26 cellular contexts compared by ENCODE assay signal in the genomic region with DNA sequence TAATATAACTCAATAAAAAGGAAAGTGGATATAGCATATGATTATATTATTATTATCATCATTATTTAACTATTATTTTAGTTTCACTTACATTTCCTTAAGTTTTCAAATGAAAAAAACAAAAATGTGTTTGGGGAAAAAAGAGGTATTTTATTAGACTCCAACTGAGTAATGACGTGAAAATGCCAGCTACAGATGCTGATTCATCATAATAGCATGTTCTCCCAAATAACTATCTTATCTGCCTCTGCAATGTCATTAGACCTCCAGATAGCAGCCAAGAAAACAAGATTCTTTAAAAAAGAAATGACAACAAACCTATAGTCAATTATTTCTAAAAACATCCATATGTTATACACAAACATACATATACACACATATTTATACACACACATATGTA.
DNase-seq lines count a peak whose midpoint lies in the region; TF ChIP-seq lines count a peak whose summit lies in the region.
"Had no signal": no experiment of that assay in that cellular context is flagged by ENCODE, and none has a peak within 500 bp of the region (broad histone marks: within the 10 kb centered on the region; RNA-seq: fewer than 3 reads in every experiment).

No MANE protein-coding gene starts in this region.

- H4K8ac ChIP-seq in H9 (replicated peaks; ENCODE audit: insufficient read length, low read depth, low read length): no peak overlapping the region

- no peak overlapping the region for H2BK120ac ChIP-seq in H9 (ENCODE audit: low read depth, low read length, poor library complexity, severe bottlenecking)

- no CpG with 5 or more reads among the region's 1 CpG for WGBS in H9 (ENCODE audit: extremely low coverage, insufficient read length, low lambda C conversion rate)

- H4K5ac ChIP-seq in H9 (ENCODE audit: insufficient read length, low read depth, low read length): no peak overlapping the region

- H3K18ac ChIP-seq in H9 (ENCODE audit: insufficient read length, low read depth, low read length): no peak overlapping the region

- no peak overlapping the region for H2AK5ac ChIP-seq in H9 (ENCODE audit: insufficient read length, low read length)

- H3K4me3 Mint-ChIP-seq in H9: no peak overlapping the region
- H3K4me3 Mint-ChIP-seq: CD4-positive, alpha-beta memory T cell; HFFc6 had no signal

- H3T11ph ChIP-seq in H9 (ENCODE audit: low read length): no peak overlapping the region

- no peak overlapping the region for H3K4ac ChIP-seq in H9 (ENCODE audit: low read depth, low read length)

- TF ChIP-seq CTCF in astrocyte of the spinal cord (IDR thresholded peaks at IDR 0.05; ENCODE audit: low read depth, low read length) (no peak), fibroblast of pulmonary artery (IDR thresholded peaks at IDR 0.05; ENCODE audit: low read length, missing control alignments) (no peak), H9 (conservative IDR thresholded peaks at IDR 0.05) (no peak)

- H3K14ac ChIP-seq in H9 (ENCODE audit: insufficient read depth, low read length): no peak overlapping the region

- H2BK12ac ChIP-seq in H9 (ENCODE audit: insufficient read length, low read depth, low read length): no peak overlapping the region

- H3K79me1 ChIP-seq in H9 (ENCODE audit: insufficient read depth, low read depth, low read length, poor library complexity, severe bottlenecking): no peaks in the 10 kb centered on the region

- H3K9ac ChIP-seq in skeletal muscle satellite cell (ENCODE audit: low read depth, low read length) (peak overlapping the region; percentile 68), H9 (ENCODE audit: extremely low read depth, insufficient read length, low read length) (no peak overlapping the region)
- H3K9ac ChIP-seq: BLaER1 treated with 17β-estradiol and CSF1 and Interleukin-3, amounts not matched to agents 10 nM and 100 nM; GM23248; SK-N-SH had no signal

- in situ Hi-C loops in astrocyte of the spinal cord (cut with HindIII; ENCODE audit: low sequenced_read_pairs): no loop called here

- no peaks in the 10 kb centered on the region for H3K27me3 ChIP-seq in skeletal muscle satellite cell (ENCODE audit: control insufficient read depth, insufficient read depth, low read length)
- H3K27me3 ChIP-seq in H9 (ENCODE audit: insufficient read depth, low read length): no peaks in the 10 kb centered on the region
- H3K27me3 ChIP-seq: BLaER1 treated with 17β-estradiol and CSF1 and Interleukin-3, amounts not matched to agents 10 nM and 100 nM had no signal

- DNase-seq in NCI-H226: peak; percentile 75
- DNase-seq in astrocyte of the spinal cord (ENCODE audit: low read depth, low spot score): peak; percentile 17
- peak; percentile 64 for DNase-seq in fibroblast of pulmonary artery (ENCODE audit: low read depth)
- no peak for DNase-seq in activated naive CD4-positive, alpha-beta T cell treated with Interleukin-2 at 50 U/mL for 16 hours
- no peak for DNase-seq in retina
- DNase-seq in H9: no peak
- DNase-seq: AML-193; CD4-positive, alpha-beta memory T cell; COR-L47; DMS53; GM23248; H7; HFFc6; Kasumi-1; MV-4-11; NCI-H1105; NCI-H1436 treated with DMSO at 0.1 percent for 48 hours; NCI-H187 treated with DMSO at 0.1 percent for 48 hours; NCI-H446; NCI-H524 treated with DMSO at 0.1 percent for 48 hours; NCI-H774; PC-3; SK-N-SH had no signal

- no peaks in the 10 kb centered on the region for H3K4me1 Mint-ChIP-seq in H9
- H3K4me1 Mint-ChIP-seq: CD4-positive, alpha-beta memory T cell had no signal

- H2BK20ac ChIP-seq in H9 (ENCODE audit: low read depth, low read length, poor library complexity, severe bottlenecking): no peak overlapping the region

- H3K36me3 Mint-ChIP-seq in H9 (ENCODE audit: insufficient read depth in 1 of 3, low read depth in 3 of 3): peaks cover 16 to 35% (median 19%) of the 10 kb centered on the region in 3 experiments

- no peak overlapping the region for H3K23ac ChIP-seq in H9 (ENCODE audit: insufficient read length, low read depth, low read length)

- no peak overlapping the region for H2AFZ ChIP-seq in H9 (ENCODE audit: low read length)
- H2AFZ ChIP-seq: GM23248 had no signal

- H3K4me3 ChIP-seq in astrocyte of the spinal cord (ENCODE audit: low read depth, low read length) (no peak overlapping the region), fibroblast of pulmonary artery (replicated peaks; ENCODE audit: low read depth, low read length) (no peak overlapping the region), skeletal muscle satellite cell (ENCODE audit: low read length) (no peak overlapping the region)
- H3K4me3 ChIP-seq: A549; BLaER1 treated with 17β-estradiol and CSF1 and Interleukin-3, amounts not matched to agents 10 nM and 100 nM; GM23248 had no signal

- H3K9me3 Mint-ChIP-seq in H9: peaks cover 35 to 39% of the 10 kb centered on the region in 2 experiments

- no peaks in the 10 kb centered on the region for H3K36me3 ChIP-seq in skeletal muscle satellite cell (ENCODE audit: insufficient read depth, low read length)
- H3K36me3 ChIP-seq: BLaER1 treated with 17β-estradiol and CSF1 and Interleukin-3, amounts not matched to agents 10 nM and 100 nM had no signal

- no peak overlapping the region for H3K27ac Mint-ChIP-seq in H9
- H3K27ac Mint-ChIP-seq: CD4-positive, alpha-beta memory T cell; HFFc6 had no signal

- no peak overlapping the region for H2BK5ac ChIP-seq in H9 (ENCODE audit: insufficient read length, low read length)

- no peaks in the 10 kb centered on the region for H3K23me2 ChIP-seq in H9 (ENCODE audit: insufficient read length, low read depth, low read length, poor library complexity, severe bottlenecking)

- H4K91ac ChIP-seq in H9 (ENCODE audit: insufficient read length, low read depth, low read length): no peak overlapping the region

- H3K4me2 ChIP-seq in skeletal muscle satellite cell (ENCODE audit: low read length): peak overlapping the region; percentile 69
- H3K4me2 ChIP-seq in H9 (ENCODE audit: insufficient read depth, insufficient read length, low read length): no peak overlapping the region
- H3K4me2 ChIP-seq: A549; BLaER1 treated with 17β-estradiol and CSF1 and Interleukin-3, amounts not matched to agents 10 nM and 100 nM; SK-N-SH had no signal

- H3K27me3 Mint-ChIP-seq in H9 (ENCODE audit: low read depth): no peaks in the 10 kb centered on the region
- H3K27me3 Mint-ChIP-seq: CD4-positive, alpha-beta memory T cell had no signal

- H3K56ac ChIP-seq in H9 (ENCODE audit: insufficient read length, low read depth, low read length): no peak overlapping the region

- H4K20me1 ChIP-seq in H9 (ENCODE audit: control insufficient read depth, insufficient read depth, insufficient read length): no peaks in the 10 kb centered on the region
- H4K20me1 ChIP-seq: BLaER1 treated with 17β-estradiol and CSF1 and Interleukin-3, amounts not matched to agents 10 nM and 100 nM had no signal

- H3K79me2 ChIP-seq in H9 (ENCODE audit: insufficient read depth, low read length): no peaks in the 10 kb centered on the region

- H3K9me3 ChIP-seq in skeletal muscle satellite cell (replicated peaks; ENCODE audit: low read length): peaks cover 3% of the 10 kb centered on the region
- peaks cover 8% of the 10 kb centered on the region for H3K9me3 ChIP-seq in H9 (ENCODE audit: control insufficient read depth, low read depth, low read length)
- H3K9me3 ChIP-seq: A549, SK-N-SH had no signal

- H3K4me1 ChIP-seq in skeletal muscle satellite cell (ENCODE audit: control insufficient read depth, insufficient read depth, low read length) (peaks cover 13% of the 10 kb centered on the region), H9 (ENCODE audit: insufficient read depth, low read length) (no peaks in the 10 kb centered on the region)
- H3K4me1 ChIP-seq: A549; BLaER1 treated with 17β-estradiol and CSF1 and Interleukin-3, amounts not matched to agents 10 nM and 100 nM had no signal

- no peak overlapping the region for H2BK15ac ChIP-seq in H9 (ENCODE audit: low read depth, low read length)

- no peak overlapping the region for H3K27ac ChIP-seq in H9 (ENCODE audit: insufficient read length, low read depth, low read length)
- H3K27ac ChIP-seq: A549; BLaER1 treated with 17β-estradiol and CSF1 and Interleukin-3, amounts not matched to agents 10 nM and 100 nM; GM23248 had no signal

Comparison
In these comparisons a context has a peak if more than half of its experiments do, and no peak if none do; other contexts are left out.
1. DNase-seq: peak in NCI-H226 (single experiment), astrocyte of the spinal cord (single experiment) and fibroblast of pulmonary artery (single experiment); none in activated naive CD4-positive, alpha-beta T cell treated with Interleukin-2 at 50 U/mL for 16 hours (single experiment), retina (single experiment) and H9 (single experiment).